In genomic region chr20:31473331-31474096, GRCh38 we compare ENCODE assay signal across 1 cellular context.
TF ChIP-seq lines count a peak whose summit lies in the region.

No MANE protein-coding gene starts in this region.

TF ChIP-seq in GM12878, 131 proteins besides CTCF, POLR2A, EP300 and RAD21:
- no peak for TF ChIP-seq MYB (IDR thresholded peaks at IDR 0.05; ENCODE audit: borderline replicate concordance, low read depth, low read length)
- TF ChIP-seq, protein P1, sequence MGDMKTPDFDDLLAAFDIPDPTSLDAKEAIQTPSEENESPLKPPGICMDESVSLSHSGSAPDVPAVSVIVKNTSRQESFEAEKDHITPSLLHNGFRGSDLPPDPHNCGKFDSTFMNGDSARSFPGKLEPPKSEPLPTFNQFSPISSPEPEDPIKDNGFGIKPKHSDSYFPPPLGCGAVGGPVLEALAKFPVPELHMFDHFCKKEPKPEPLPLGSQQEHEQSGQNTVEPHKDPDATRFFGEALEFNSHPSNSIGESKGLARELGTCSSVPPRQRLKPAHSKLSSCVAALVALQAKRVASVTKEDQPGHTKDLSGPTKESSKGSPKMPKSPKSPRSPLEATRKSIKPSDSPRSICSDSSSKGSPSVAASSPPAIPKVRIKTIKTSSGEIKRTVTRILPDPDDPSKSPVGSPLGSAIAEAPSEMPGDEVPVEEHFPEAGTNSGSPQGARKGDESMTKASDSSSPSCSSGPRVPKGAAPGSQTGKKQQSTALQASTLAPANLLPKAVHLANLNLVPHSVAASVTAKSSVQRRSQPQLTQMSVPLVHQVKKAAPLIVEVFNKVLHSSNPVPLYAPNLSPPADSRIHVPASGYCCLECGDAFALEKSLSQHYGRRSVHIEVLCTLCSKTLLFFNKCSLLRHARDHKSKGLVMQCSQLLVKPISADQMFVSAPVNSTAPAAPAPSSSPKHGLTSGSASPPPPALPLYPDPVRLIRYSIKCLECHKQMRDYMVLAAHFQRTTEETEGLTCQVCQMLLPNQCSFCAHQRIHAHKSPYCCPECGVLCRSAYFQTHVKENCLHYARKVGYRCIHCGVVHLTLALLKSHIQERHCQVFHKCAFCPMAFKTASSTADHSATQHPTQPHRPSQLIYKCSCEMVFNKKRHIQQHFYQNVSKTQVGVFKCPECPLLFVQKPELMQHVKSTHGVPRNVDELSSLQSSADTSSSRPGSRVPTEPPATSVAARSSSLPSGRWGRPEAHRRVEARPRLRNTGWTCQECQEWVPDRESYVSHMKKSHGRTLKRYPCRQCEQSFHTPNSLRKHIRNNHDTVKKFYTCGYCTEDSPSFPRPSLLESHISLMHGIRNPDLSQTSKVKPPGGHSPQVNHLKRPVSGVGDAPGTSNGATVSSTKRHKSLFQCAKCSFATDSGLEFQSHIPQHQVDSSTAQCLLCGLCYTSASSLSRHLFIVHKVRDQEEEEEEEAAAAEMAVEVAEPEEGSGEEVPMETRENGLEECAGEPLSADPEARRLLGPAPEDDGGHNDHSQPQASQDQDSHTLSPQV (IDR thresholded peaks at IDR 0.05): no peak
- no peak for TF ChIP-seq IKZF1 (conservative IDR thresholded peaks at IDR 0.05)
- TF ChIP-seq CUX1 (IDR thresholded peaks at IDR 0.05; ENCODE audit: insufficient replicate concordance, low read depth, low read length): no peak
- no peak for TF ChIP-seq SPI1 (IDR thresholded peaks at IDR 0.05; ENCODE audit: borderline replicate concordance, insufficient read depth, low read depth, low read length)
- no peak for TF ChIP-seq BRCA1 (IDR thresholded peaks at IDR 0.05; ENCODE audit: low read depth, low read length)
- TF ChIP-seq NR2F1 (conservative IDR thresholded peaks at IDR 0.05): no peak
- no peak for TF ChIP-seq CEBPZ (IDR thresholded peaks at IDR 0.05; ENCODE audit: low read depth, low read length)
- no peak for TF ChIP-seq MTA2 (IDR thresholded peaks at IDR 0.05; ENCODE audit: low read depth)
- TF ChIP-seq EZH2 (IDR thresholded peaks at IDR 0.05; ENCODE audit: borderline replicate concordance, control insufficient read depth, low read depth, low read length): no peak
- no peak for TF ChIP-seq SMC3 (IDR thresholded peaks at IDR 0.05; ENCODE audit: borderline replicate concordance, low read length)
- TF ChIP-seq CHD4 (IDR thresholded peaks at IDR 0.05): no peak
